Comparison of ENCODE assay signal across 26 cellular contexts in the genomic region with DNA sequence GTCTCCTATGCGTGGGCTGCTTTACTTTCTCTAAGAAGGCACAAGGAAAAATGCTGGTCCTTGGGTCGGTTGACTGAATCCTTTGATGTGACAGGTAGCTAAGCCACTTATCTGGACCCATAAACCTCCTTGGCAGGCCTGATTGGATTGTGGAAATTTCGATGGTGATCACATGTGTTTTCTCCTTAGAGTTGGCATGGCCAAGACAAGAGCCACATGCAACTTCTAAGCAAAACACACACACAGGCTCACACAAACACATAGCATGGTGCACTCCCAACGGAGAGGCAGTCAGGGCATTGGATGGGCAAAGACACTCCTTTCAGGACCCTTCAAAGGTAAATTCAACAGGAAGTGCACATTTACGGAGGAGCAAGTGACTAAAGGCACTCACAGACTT.
DNase-seq lines count a peak whose midpoint lies in the region; ATAC-seq and TF ChIP-seq lines count a peak whose summit lies in the region.
"Had no signal": no experiment of that assay in that cellular context is flagged by ENCODE, and none has a peak within 500 bp of the region (broad histone marks: within the 10 kb centered on the region; RNA-seq: fewer than 3 reads in every experiment).

No MANE protein-coding gene starts in this region.

- no peak overlapping the region for H4K91ac ChIP-seq in neuronal stem cell (ENCODE audit: low read depth, low read length, poor library complexity)

- in situ Hi-C loops in mammary epithelial cell (cut with MboI; ENCODE audit: low sequenced_read_pairs in 2 of 2) (no loop called here), transverse colon (cut with MboI; ENCODE audit: low pct_ligation_motif_present in 1 of 4, low pct_unique_long_range_greater_than_20kb in 1 of 4, low sequenced_read_pairs in 3 of 4) (no loop called here)

- peaks cover 2% of the 10 kb centered on the region for H3K79me2 ChIP-seq in mammary epithelial cell (ENCODE audit: insufficient read depth, low read length)

- dilution Hi-C loops in mammary epithelial cell (cut with HindIII; ENCODE audit: low sequenced_read_pairs) = loop anchor here (5.0 kb wide), 1 partner anchor 72 kb away; no protein-coding TSS in a partner anchor

- H2BK15ac ChIP-seq in neuronal stem cell (ENCODE audit: low read length) = no peak overlapping the region

- H3K18ac ChIP-seq in neuronal stem cell (ENCODE audit: low read length) = no peak overlapping the region

- H3K9ac ChIP-seq in mammary epithelial cell (ENCODE audit: insufficient read depth, low read length) (no peak overlapping the region), neuronal stem cell (ENCODE audit: low read depth, low read length, poor library complexity) (no peak overlapping the region)

- H3K9me3 Mint-ChIP-seq in endothelial cell (ENCODE audit: unreplicated experiment) = no peaks in the 10 kb centered on the region
- no peaks in the 10 kb centered on the region for H3K9me3 Mint-ChIP-seq in activated CD4-positive, alpha-beta T cell treated with anti-CD3 and anti-CD28 coated beads for 36 hours (ENCODE audit: low read depth)
- no peaks in the 10 kb centered on the region for H3K9me3 Mint-ChIP-seq in HFFc6
- H3K9me3 Mint-ChIP-seq: activated T-helper 2 cell treated with anti-CD3 and anti-CD28 coated beads, Interferon-gamma antibody, Interleukin-2, Interleukin-4, amounts not matched to agents 10 μg/mL and 5 μg/mL and 100 μg/mL, durations not matched to agents 14 hours and 24 hours and 36 hours; naive B cell; stimulated activated effector memory CD8-positive, alpha-beta T cell treated with anti-CD3 and anti-CD28 coated beads, Interleukin-12 subunit alpha, Interleukin-12 subunit beta, amount 100 ng/mL, for 72 hours had no signal

- H3K27ac ChIP-seq in breast epithelium (peak overlapping the region; percentile 88 to 96), mammary epithelial cell (ENCODE audit: insufficient read depth, low read depth, low read length) (no peak overlapping the region), neuronal stem cell (replicated peaks; ENCODE audit: low read length) (no peak overlapping the region), transverse colon (peak overlapping the region in 1 of 4 donors; percentile 94)

- no peaks in the 10 kb centered on the region for H4K20me1 ChIP-seq in mammary epithelial cell (ENCODE audit: insufficient read depth, low read length)

- H3K9me3 ChIP-seq in breast epithelium = no peaks in the 10 kb centered on the region
- no peaks in the 10 kb centered on the region for H3K9me3 ChIP-seq in mammary epithelial cell (replicated peaks; ENCODE audit: insufficient read depth, low read length)
- no peaks in the 10 kb centered on the region for H3K9me3 ChIP-seq in neuronal stem cell (replicated peaks in 1 of 2; ENCODE audit: control insufficient read depth in 2 of 2, insufficient read depth in 1 of 2, low read depth in 1 of 2, low read length in 2 of 2)
- H3K9me3 ChIP-seq in transverse colon = no peaks in the 10 kb centered on the region
- H3K9me3 ChIP-seq: testis had no signal

- H3K27me3 Mint-ChIP-seq in endothelial cell (ENCODE audit: unreplicated experiment) (peaks cover 25% of the 10 kb centered on the region), HFFc6 (ENCODE audit: insufficient read depth) (peaks cover 41% of the 10 kb centered on the region)
- H3K27me3 Mint-ChIP-seq in activated CD4-positive, alpha-beta T cell treated with anti-CD3 and anti-CD28 coated beads for 36 hours = peaks cover 2% of the 10 kb centered on the region
- H3K27me3 Mint-ChIP-seq: activated naive CD8-positive, alpha-beta T cell had no signal

- H3K4me1 ChIP-seq in breast epithelium (peaks cover 0 to 8% of the 10 kb centered on the region in 2 donors), mammary epithelial cell (ENCODE audit: insufficient read depth, low read length) (peaks cover 18% of the 10 kb centered on the region), neuronal stem cell (ENCODE audit: control insufficient read depth in 2 of 2, insufficient read depth in 1 of 2, low read depth in 1 of 2, low read length in 2 of 2) (peaks cover 30 to 76% of the 10 kb centered on the region in 2 donors), transverse colon (peaks cover 22 to 45% (median 38%) of the 10 kb centered on the region in 4 donors)

- no peak for TF ChIP-seq CTCF in breast epithelium (IDR thresholded peaks at IDR 0.05)
- no peak for TF ChIP-seq CTCF in mammary epithelial cell (conservative IDR thresholded peaks at IDR 0.05 in 1 of 2, IDR thresholded peaks at IDR 0.05 in 1 of 2; ENCODE audit: extremely low read depth in 1 of 2, insufficient read depth in 1 of 2, low read depth in 1 of 2, low read length in 2 of 2)
- TF ChIP-seq CTCF in endothelial cell (IDR thresholded peaks at IDR 0.05; ENCODE audit: unreplicated experiment) = no peak
- no peak for TF ChIP-seq CTCF in transverse colon (IDR thresholded peaks at IDR 0.05)
- no peak for TF ChIP-seq CTCF in HFFc6 (IDR thresholded peaks at IDR 0.05)

- H3K27me3 ChIP-seq in breast epithelium (no peaks in the 10 kb centered on the region), mammary epithelial cell (ENCODE audit: insufficient read depth, low read length) (no peaks in the 10 kb centered on the region), neuronal stem cell (ENCODE audit: control insufficient read depth in 3 of 3, insufficient read depth in 3 of 3, low read depth in 1 of 3, low read length in 3 of 3) (no peaks in the 10 kb centered on the region), transverse colon (no peaks in the 10 kb centered on the region)
- H3K27me3 ChIP-seq: testis had no signal

- no peaks in the 10 kb centered on the region for H3K79me1 ChIP-seq in neuronal stem cell (ENCODE audit: low read depth, low read length)

- BruUV-seq in mammary epithelial cell (replicated peaks; lab: Mats Ljungman, UMichigan) = no TSS peak

- H3K4me2 ChIP-seq in mammary epithelial cell (ENCODE audit: insufficient read depth, low read depth, low read length) (no peak overlapping the region), neuronal stem cell (ENCODE audit: insufficient read depth, low read length, poor library complexity, severe bottlenecking) (no peak overlapping the region)

- H2BK5ac ChIP-seq in neuronal stem cell (ENCODE audit: low read length) = no peak overlapping the region

- no peak overlapping the region for H3K14ac ChIP-seq in neuronal stem cell (ENCODE audit: low read length)

- no peak overlapping the region for H4K8ac ChIP-seq in neuronal stem cell (ENCODE audit: low read depth, low read length)

- TF ChIP-seq POLR2A in breast epithelium (IDR thresholded peaks at IDR 0.05) (no peak), transverse colon (IDR thresholded peaks at IDR 0.05) (no peak)

- DNase-seq in breast epithelium (ENCODE audit: low spot score in 2 of 2) (no peak), mammary epithelial cell (no peak), endothelial cell (ENCODE audit: low spot score) (no peak), neuronal stem cell (ENCODE audit: low spot score) (no peak), transverse colon (no peak), HFFc6 (no peak)
- no peak for DNase-seq in activated CD4-positive, alpha-beta T cell treated with anti-CD3 and anti-CD28 coated beads for 36 hours
- DNase-seq: 8988T; activated CD4-positive, alpha-beta T cell treated with anti-CD3 and anti-CD28 coated beads, Interleukin-2, amount 50 U/mL, for 4 hours; activated CD8-positive, alpha-beta memory T cell treated with anti-CD3 and anti-CD28 coated beads, Interleukin-2, amount 50 U/mL, for 4 hours; AML-193; cerebellar nuclear complex; effector CD4-positive, alpha-beta T cell; kidney glomerular epithelial cell; mesendoderm; naive B cell; NCI-H1417; NCI-H2107; NCI-H446 treated with DMSO at 0.1 percent for 48 hours; T-helper 17 cell; testis had no signal

- H3K27ac Mint-ChIP-seq in endothelial cell (ENCODE audit: unreplicated experiment) = no peak overlapping the region
- H3K27ac Mint-ChIP-seq in activated CD4-positive, alpha-beta T cell treated with anti-CD3 and anti-CD28 coated beads for 36 hours = no peak overlapping the region
- H3K27ac Mint-ChIP-seq in HFFc6 = no peak overlapping the region
- H3K27ac Mint-ChIP-seq: activated naive CD8-positive, alpha-beta T cell; activated T-helper 2 cell treated with anti-CD3 and anti-CD28 coated beads, Interferon-gamma antibody, Interleukin-2, Interleukin-4, amounts not matched to agents 10 μg/mL and 5 μg/mL and 100 μg/mL, durations not matched to agents 14 hours and 24 hours and 36 hours; progenitor cell of endocrine pancreas; stimulated activated effector memory CD8-positive, alpha-beta T cell treated with anti-CD3 and anti-CD28 coated beads, Interleukin-12 subunit alpha, Interleukin-12 subunit beta, amount 100 ng/mL, for 72 hours had no signal

- H3K4me3 Mint-ChIP-seq in endothelial cell (ENCODE audit: unreplicated experiment) = peak overlapping the region; percentile 60
- H3K4me3 Mint-ChIP-seq in activated CD4-positive, alpha-beta T cell treated with anti-CD3 and anti-CD28 coated beads for 36 hours = no peak overlapping the region
- no peak overlapping the region for H3K4me3 Mint-ChIP-seq in HFFc6
- H3K4me3 Mint-ChIP-seq: activated naive CD8-positive, alpha-beta T cell; stimulated activated effector memory CD8-positive, alpha-beta T cell treated with anti-CD3 and anti-CD28 coated beads, Interleukin-12 subunit alpha, Interleukin-12 subunit beta, amount 100 ng/mL, for 72 hours had no signal

- H3K4ac ChIP-seq in neuronal stem cell (ENCODE audit: low read length) = no peak overlapping the region

- no peak overlapping the region for H2BK12ac ChIP-seq in neuronal stem cell (ENCODE audit: low read length)

- intact Hi-C loops in breast epithelium (cut with DNase I; ENCODE audit: low total_unique reads) = no loop called here
- intact Hi-C loops in mammary epithelial cell (cut with micrococcal nuclease) = no loop called here
- intact Hi-C loops in transverse colon (cut with DNase I; ENCODE audit: low total_unique reads) = loop anchor here (10.0 kb wide), 1 partner anchor 101 kb away; a partner anchor contains a TSS
- intact Hi-C loops in activated CD4-positive, alpha-beta T cell treated with anti-CD3 and anti-CD28 coated beads for 36 hours (cut with DNase I, micrococcal nuclease) = loop anchor here in 1 of 2 experiments (2.0 kb wide), 1 partner anchor 103 kb away; a partner anchor contains a TSS

- CTCF ChIA-PET in mammary epithelial cell (lab: Charles Lee; ENCODE audit: low non-redundant PET) = no interaction called here
- CTCF ChIA-PET in activated CD4-positive, alpha-beta T cell treated with anti-CD3 and anti-CD28 coated beads for 36 hours (lab: Charles Lee) = no interaction called here

- no peak overlapping the region for H2AK5ac ChIP-seq in neuronal stem cell (ENCODE audit: low read depth, low read length)

- WGBS in mammary epithelial cell (ENCODE audit: low coverage, missing lambda C conversion rate) = 81% methylated on average over 5 of the region's 5 CpGs
- no CpG with 5 or more reads among the region's 5 CpGs for WGBS in neuronal stem cell (ENCODE audit: extremely low coverage in 2 of 2, insufficient read length in 2 of 2, insufficient replicate concordance in 1 of 2), 2 donors
- 88 to 100% methylated on average over 3 to 5 of the region's 5 CpGs for WGBS in transverse colon (ENCODE audit: low coverage in 1 of 2), 2 donors

- TF ChIP-seq EP300 in transverse colon (IDR thresholded peaks at IDR 0.05; ENCODE audit: low read depth) = no peak

- H3K23ac ChIP-seq in neuronal stem cell (ENCODE audit: low read depth, low read length, poor library complexity) = no peak overlapping the region

- H2BK120ac ChIP-seq in neuronal stem cell (ENCODE audit: low read depth, low read length) = peak overlapping the region; percentile 8

- H3K4me3 ChIP-seq in breast epithelium (no peak overlapping the region), mammary epithelial cell (replicated peaks in 1 of 3; ENCODE audit: insufficient read depth in 1 of 3, low read depth in 2 of 3, low read length in 3 of 3) (no peak overlapping the region), neuronal stem cell (ENCODE audit: low read length in 2 of 2) (no peak overlapping the region), transverse colon (no peak overlapping the region)
- H3K4me3 ChIP-seq: testis had no signal

- no peaks in the 10 kb centered on the region for H3K36me3 ChIP-seq in breast epithelium
- no peaks in the 10 kb centered on the region for H3K36me3 ChIP-seq in mammary epithelial cell (ENCODE audit: insufficient read depth, low read length)
- H3K36me3 ChIP-seq in neuronal stem cell (replicated peaks in 1 of 2; ENCODE audit: control insufficient read depth in 2 of 2, insufficient read depth in 2 of 2, low read length in 2 of 2) = no peaks in the 10 kb centered on the region
- no peaks in the 10 kb centered on the region for H3K36me3 ChIP-seq in transverse colon

- POLR2A ChIA-PET in activated CD4-positive, alpha-beta T cell treated with anti-CD3 and anti-CD28 coated beads for 36 hours (lab: Charles Lee) = no interaction called here

- peaks cover 81% of the 10 kb centered on the region for H3K4me1 Mint-ChIP-seq in endothelial cell (ENCODE audit: unreplicated experiment)
- peaks cover 18% of the 10 kb centered on the region for H3K4me1 Mint-ChIP-seq in activated CD4-positive, alpha-beta T cell treated with anti-CD3 and anti-CD28 coated beads for 36 hours
- H3K4me1 Mint-ChIP-seq in HFFc6 (ENCODE audit: low read depth) = peaks cover 8% of the 10 kb centered on the region

- H2AFZ ChIP-seq in mammary epithelial cell (ENCODE audit: low read depth, low read length) = no peak overlapping the region
- no peak overlapping the region for H2AFZ ChIP-seq in neuronal stem cell (ENCODE audit: low read length)

- no peak for ATAC-seq in GM21529 (IDR thresholded peaks at IDR 0.05; ENCODE audit: unreplicated experiment)
- no peak for ATAC-seq in activated CD4-positive, alpha-beta T cell treated with anti-CD3 and anti-CD28 coated beads for 36 hours
- ATAC-seq: stimulated activated effector memory CD8-positive, alpha-beta T cell treated with anti-CD3 and anti-CD28 coated beads, Interleukin-12 subunit alpha, Interleukin-12 subunit beta, amount 100 ng/mL, for 72 hours; T-helper 17 cell had no signal

- H3K36me3 Mint-ChIP-seq in endothelial cell (ENCODE audit: low read depth, unreplicated experiment) (peaks cover 23% of the 10 kb centered on the region), HFFc6 (ENCODE audit: low read depth) (no peaks in the 10 kb centered on the region)
- no peaks in the 10 kb centered on the region for H3K36me3 Mint-ChIP-seq in activated CD4-positive, alpha-beta T cell treated with anti-CD3 and anti-CD28 coated beads for 36 hours (ENCODE audit: low read depth)
- H3K36me3 Mint-ChIP-seq: naive B cell; stimulated activated effector memory CD8-positive, alpha-beta T cell treated with anti-CD3 and anti-CD28 coated beads, Interleukin-12 subunit alpha, Interleukin-12 subunit beta, amount 100 ng/mL, for 72 hours had no signal

Comparison
In these comparisons a context has a peak if more than half of its experiments do, and no peak if none do; other contexts are left out.
1. H3K27ac ChIP-seq: peak in breast epithelium (2 of 2); none in mammary epithelial cell (single experiment) and neuronal stem cell (single experiment).